8 cellular contexts compared by ENCODE assay signal in the genomic region with DNA sequence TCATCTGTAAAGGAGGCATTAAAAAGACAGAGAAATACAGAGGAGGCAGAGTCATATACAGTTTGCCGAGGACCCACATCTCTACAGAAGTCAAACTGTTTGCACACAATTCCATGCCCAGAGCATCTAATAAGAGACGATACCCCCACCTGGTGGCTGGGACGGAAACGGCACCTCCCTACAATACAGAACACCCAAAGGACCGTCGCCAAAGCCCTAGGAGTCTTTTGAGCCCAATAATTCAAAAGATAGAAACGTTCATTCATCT. TPM values are rescaled to one million over a fixed set of nuclear protein-coding genes. Genes with fewer than 3 reads are reported as not detected.
DNase-seq lines count a peak whose midpoint lies in the region; ATAC-seq and TF ChIP-seq lines count a peak whose summit lies in the region.

No MANE protein-coding gene starts in this region.

- H3K27me3 ChIP-seq in GM23248 (replicated peaks; ENCODE audit: insufficient read depth): no peaks in the 10 kb centered on the region
- H3K27me3 ChIP-seq in Karpas-422 (ENCODE audit: low read length): no peaks in the 10 kb centered on the region
- no peaks in the 10 kb centered on the region for H3K27me3 ChIP-seq in Panc1 (ENCODE audit: control insufficient read depth, insufficient read depth, low read length)

- peaks cover 29% of the 10 kb centered on the region for H3F3A ChIP-seq in GM23248 (ENCODE audit: insufficient read depth)

- peak overlapping the region; percentile 97 for H3K9ac ChIP-seq in GM23248
- peak overlapping the region; percentile 92 for H3K9ac ChIP-seq in Karpas-422 (ENCODE audit: low read length)

- H3K9me3 Mint-ChIP-seq in activated T-cell treated with anti-CD3 and anti-CD28 coated beads, Interleukin-2, amount 50 U/mL, for 72 hours: no peaks in the 10 kb centered on the region
- no peaks in the 10 kb centered on the region for H3K9me3 Mint-ChIP-seq in natural killer cell

- ATAC-seq in Panc1 (peak; percentile 46), natural killer cell (peak; percentile 37 to 67 (median 45))
- ATAC-seq in activated T-cell treated with anti-CD3 and anti-CD28 coated beads, Interleukin-2, amount 50 U/mL, for 72 hours (replicated peaks in 1 of 2): peak; percentile 48 to 50
- peak; percentile 51 for ATAC-seq in stimulated activated naive CD8-positive, alpha-beta T cell treated with anti-CD3 and anti-CD28 coated beads, Interleukin-15, Interleukin-2, amounts not matched to agents 100 U/mL and 50 U/mL, for 24 hours

- H3K4me2 ChIP-seq in GM23248 (ENCODE audit: unreplicated experiment) (peak overlapping the region; percentile 94), Karpas-422 (ENCODE audit: low read depth, low read length, poor library complexity, severe bottlenecking) (peak overlapping the region; percentile 98)

- H3K27ac Mint-ChIP-seq in activated T-cell treated with anti-CD3 and anti-CD28 coated beads, Interleukin-2, amount 50 U/mL, for 72 hours: peak overlapping the region; percentile 100
- peak overlapping the region; percentile 96 to 97 for H3K27ac Mint-ChIP-seq in natural killer cell

- H3K9me2 ChIP-seq in GM23248 (ENCODE audit: insufficient read depth) (no peaks in the 10 kb centered on the region), Karpas-422 (replicated peaks; ENCODE audit: insufficient read depth, low read length) (no peaks in the 10 kb centered on the region)

- CTCF ChIA-PET in Panc1 (lab: Charles Lee): interaction anchor here (0.6 to 6.8 kb wide), 28 partner anchors 8 to 803 kb away, joined by 3 to 280 read pairs (median 4); a partner anchor contains a TSS

- TF ChIP-seq CTCF in Panc1 (IDR thresholded peaks at IDR 0.05) (no peak), natural killer cell (IDR thresholded peaks at IDR 0.05) (peak; percentile 68)

- no peaks in the 10 kb centered on the region for H3K9me3 ChIP-seq in GM23248 (ENCODE audit: low read depth)
- no peaks in the 10 kb centered on the region for H3K9me3 ChIP-seq in Karpas-422 (ENCODE audit: low read length)
- H3K9me3 ChIP-seq in Panc1 (ENCODE audit: control insufficient read depth, insufficient read depth, low read depth, low read length): no peaks in the 10 kb centered on the region

- H3K27ac ChIP-seq in GM23248 (peak overlapping the region; percentile 96), Karpas-422 (ENCODE audit: low read length) (peak overlapping the region; percentile 84), Panc1 (ENCODE audit: low read length) (peak overlapping the region; percentile 92)

- H3K4me3 ChIP-seq in GM23248: peak overlapping the region; percentile 87
- peak overlapping the region; percentile 51; the same call in 1 of the 2 replicates for H3K4me3 ChIP-seq in Karpas-422 (ENCODE audit: low read length)
- peak overlapping the region; percentile 42 to 55 for H3K4me3 ChIP-seq in Panc1 (ENCODE audit: low read depth in 2 of 2, low read length in 2 of 2)

- BruUV-seq in Panc1 (replicated peaks; lab: Mats Ljungman, UMichigan): TSS peak; percentile 48

- WGBS in GM23248 (ENCODE audit: low coverage in 1 of 2, low lambda C conversion rate in 2 of 2, missing lambda C conversion rate in 2 of 2), 2 experiments: 1 to 2% methylated on average over 7 of the region's 7 CpGs

- H2AFZ ChIP-seq in GM23248 (no peak overlapping the region), Karpas-422 (ENCODE audit: low read length) (no peak overlapping the region)

- H3K36me3 ChIP-seq in GM23248 (ENCODE audit: low read depth) (peaks cover 11% of the 10 kb centered on the region; the same call in 1 of the 2 replicates), Karpas-422 (ENCODE audit: insufficient read depth, low read length) (no peaks in the 10 kb centered on the region), Panc1 (ENCODE audit: control insufficient read depth, insufficient read depth, low read length) (peaks cover 23% of the 10 kb centered on the region)

- peaks cover 20 to 31% of the 10 kb centered on the region in 2 donors for H3K36me3 Mint-ChIP-seq in activated T-cell treated with anti-CD3 and anti-CD28 coated beads, Interleukin-2, amount 50 U/mL, for 72 hours (ENCODE audit: insufficient read depth in 2 of 2)
- peaks cover 7% of the 10 kb centered on the region for H3K36me3 Mint-ChIP-seq in natural killer cell

- no peaks in the 10 kb centered on the region for H4K20me1 ChIP-seq in GM23248 (ENCODE audit: insufficient read depth)
- peaks cover 18% of the 10 kb centered on the region for H4K20me1 ChIP-seq in Karpas-422 (ENCODE audit: insufficient read depth, low read depth, low read length)

- POLR2A ChIA-PET in Panc1 (lab: Charles Lee): interaction anchor here (0.5 to 2.3 kb wide), 19 partner anchors 8 to 381 kb away, joined by 3 to 41 read pairs (median 8); a partner anchor contains a TSS

- H3K27me3 Mint-ChIP-seq in activated T-cell treated with anti-CD3 and anti-CD28 coated beads, Interleukin-2, amount 50 U/mL, for 72 hours (ENCODE audit: low read depth): no peaks in the 10 kb centered on the region
- no peaks in the 10 kb centered on the region for H3K27me3 Mint-ChIP-seq in natural killer cell (ENCODE audit: low read depth in 2 of 2)

- intact Hi-C loops in Panc1 (cut with micrococcal nuclease; ENCODE audit: unreplicated experiment) (loop anchor here (1.0 to 10.0 kb wide), 8 partner anchors 14 to 437 kb away; a partner anchor contains a TSS), natural killer cell (cut with micrococcal nuclease) (loop anchor here (1.0 to 5.0 kb wide), 7 partner anchors 10 to 287 kb away; a partner anchor contains a TSS)

- peaks cover 42% of the 10 kb centered on the region for H3K4me1 Mint-ChIP-seq in activated T-cell treated with anti-CD3 and anti-CD28 coated beads, Interleukin-2, amount 50 U/mL, for 72 hours (ENCODE audit: low read depth)
- H3K4me1 Mint-ChIP-seq in natural killer cell: peaks cover 55 to 71% of the 10 kb centered on the region in 2 donors

- DNase-seq in DMS53 (lab: John Stamatoyannopoulos, UW) (peak; percentile 98), GM23248 (peak; percentile 96), Karpas-422 (peak; percentile 96), Panc1 (ENCODE audit: low read depth, low spot score) (no peak), fibroblast of gingiva (ENCODE audit: low read depth) (peak; percentile 93), natural killer cell (peak; percentile 88)
- DNase-seq in activated T-cell treated with anti-CD3 and anti-CD28 coated beads, Interleukin-2, amount 50 U/mL, for 72 hours: peak; percentile 91
- peak; percentile 91 for DNase-seq in stimulated activated naive CD8-positive, alpha-beta T cell treated with anti-CD3 and anti-CD28 coated beads, Interleukin-15, Interleukin-2, amounts not matched to agents 100 U/mL and 50 U/mL, for 24 hours

- H3K79me2 ChIP-seq in GM23248 (ENCODE audit: insufficient read depth) (peaks cover 57% of the 10 kb centered on the region), Karpas-422 (ENCODE audit: low read length) (peaks cover 32% of the 10 kb centered on the region)

- H3K4me3 Mint-ChIP-seq in activated T-cell treated with anti-CD3 and anti-CD28 coated beads, Interleukin-2, amount 50 U/mL, for 72 hours: peak overlapping the region; percentile 88 to 100
- peak overlapping the region; percentile 97 for H3K4me3 Mint-ChIP-seq in natural killer cell

- in situ Hi-C loops in GM23248 (cut with MboI): no loop called here
- in situ Hi-C loops in Panc1 (cut with HindIII; ENCODE audit: low pct_unique_long_range_greater_than_20kb, low sequenced_read_pairs): no loop called here

- peaks cover 16% of the 10 kb centered on the region for H3K4me1 ChIP-seq in GM23248 (ENCODE audit: insufficient read depth)
- H3K4me1 ChIP-seq in Karpas-422 (ENCODE audit: low read length): peaks cover 51% of the 10 kb centered on the region
- H3K4me1 ChIP-seq in Panc1 (ENCODE audit: control insufficient read depth, insufficient read depth, low read length): peaks cover 58% of the 10 kb centered on the region

RNA-seq across cellular contexts. Expression of a gene that starts 0.7 kb away (rescaled TPM):
- total RNA-seq in GM23248 (2014; rRNA removed; shearing (Covaris generic)): 12.0 and 17.5 TPM in 2 replicates
- 12.2 and 13.5 TPM in 2 replicates for polyA plus RNA-seq in GM23248 (2016; fragmentation: Nextera tagmentation; extraction: Ambion mirVana)
- total RNA-seq in Karpas-422 (2014; rRNA removed; shearing (Covaris generic); ENCODE audit: low replicate concordance): 19.0 and 22.2 TPM in 2 replicates
- total RNA-seq in Panc1 (2021; ENCODE audit: unreplicated experiment) (1,988 TPM), natural killer cell (100 to 1,000 TPM in 1 of 3 donors, 10 to 100 TPM in 2; 70.2 to 129 (median 80.7) TPM)
- polyA plus RNA-seq in Panc1 (2012; ENCODE audit: insufficient read length): 2,032 TPM
- 10 to 100 TPM; 86.5 to 92.1 TPM for total RNA-seq in activated T-cell treated with anti-CD3 and anti-CD28 coated beads, Interleukin-2, amount 50 U/mL, for 72 hours

RNA-seq across cellular contexts. Expression of a gene that starts 5.1 kb away (rescaled TPM):
- 7.0 and 13.9 TPM in 2 replicates for total RNA-seq in GM23248 (2014; rRNA removed; shearing (Covaris generic))
- polyA plus RNA-seq in GM23248 (2016; fragmentation: Nextera tagmentation; extraction: Ambion mirVana): 86.2 and 86.6 TPM in 2 replicates
- total RNA-seq in Karpas-422 (2014; rRNA removed; shearing (Covaris generic); ENCODE audit: low replicate concordance): 10.3 and 16.3 TPM in 2 replicates
- total RNA-seq in Panc1 (2021; ENCODE audit: unreplicated experiment): 414 TPM
- polyA plus RNA-seq in Panc1 (2012; ENCODE audit: insufficient read length): 369 TPM
- 100 to 1,000 TPM in 1 of 2 donors, 10 to 100 TPM in 1; 81.4 to 108 TPM for total RNA-seq in activated T-cell treated with anti-CD3 and anti-CD28 coated beads, Interleukin-2, amount 50 U/mL, for 72 hours
- total RNA-seq in natural killer cell: 1,000 to 10,000 TPM; 1,232 to 2,074 (median 1,769) TPM

RNA-seq across cellular contexts. Expression of a gene that starts 20.6 kb away (rescaled TPM):
- total RNA-seq in GM23248 (2014; rRNA removed; shearing (Covaris generic)): 27.7 and 29.6 TPM in 2 replicates
- polyA plus RNA-seq in GM23248 (2016; fragmentation: Nextera tagmentation; extraction: Ambion mirVana): 34.9 and 39.2 TPM in 2 replicates
- 18.1 and 18.6 TPM in 2 replicates for total RNA-seq in Karpas-422 (2014; rRNA removed; shearing (Covaris generic); ENCODE audit: low replicate concordance)
- 739 TPM for total RNA-seq in Panc1 (2021; ENCODE audit: unreplicated experiment)
- 764 TPM for polyA plus RNA-seq in Panc1 (2012; ENCODE audit: insufficient read length)
- 10 to 100 TPM; 26.4 to 34.3 TPM for total RNA-seq in activated T-cell treated with anti-CD3 and anti-CD28 coated beads, Interleukin-2, amount 50 U/mL, for 72 hours
- total RNA-seq in natural killer cell: 10 to 100 TPM; 37.5 to 49.1 (median 45.9) TPM

RNA-seq across cellular contexts. Expression of a gene that starts 20.9 kb away (rescaled TPM):
- 45.3 and 51.2 TPM in 2 replicates for total RNA-seq in GM23248 (2014; rRNA removed; shearing (Covaris generic))
- 44.2 and 44.5 TPM in 2 replicates for polyA plus RNA-seq in GM23248 (2016; fragmentation: Nextera tagmentation; extraction: Ambion mirVana)
- total RNA-seq in Karpas-422 (2014; rRNA removed; shearing (Covaris generic); ENCODE audit: low replicate concordance): 25.3 and 26.7 TPM in 2 replicates
- total RNA-seq in Panc1 (2021; ENCODE audit: unreplicated experiment) (901 TPM), natural killer cell (10 to 100 TPM; 54.3 to 80.9 (median 68.3) TPM)
- polyA plus RNA-seq in Panc1 (2012; ENCODE audit: insufficient read length): 1,335 TPM
- total RNA-seq in activated T-cell treated with anti-CD3 and anti-CD28 coated beads, Interleukin-2, amount 50 U/mL, for 72 hours: 10 to 100 TPM; 52.0 TPM

RNA-seq across cellular contexts. Expression of a gene that starts 24.0 kb away (rescaled TPM):
- total RNA-seq in GM23248 (2014; rRNA removed; shearing (Covaris generic)): 91.2 and 136 TPM in 2 replicates
- polyA plus RNA-seq in GM23248 (2016; fragmentation: Nextera tagmentation; extraction: Ambion mirVana): 542 and 556 TPM in 2 replicates
- total RNA-seq in Karpas-422 (2014; rRNA removed; shearing (Covaris generic); ENCODE audit: low replicate concordance): 378 and 758 TPM in 2 replicates
- total RNA-seq in Panc1 (2021; ENCODE audit: unreplicated experiment) (27,832 TPM), natural killer cell (1,000 to 10,000 TPM; 1,227 to 1,543 (median 1,399) TPM)
- polyA plus RNA-seq in Panc1 (2012; ENCODE audit: insufficient read length): 38,578 TPM
- total RNA-seq in activated T-cell treated with anti-CD3 and anti-CD28 coated beads, Interleukin-2, amount 50 U/mL, for 72 hours: 1,000 to 10,000 TPM; 3,177 to 3,644 TPM

Comparison
In these comparisons a context has a peak if more than half of its experiments do, and no peak if none do; other contexts are left out.
1. RNA of a gene that starts 0.7 kb away (total RNA-seq): 1,988 TPM in Panc1 (single experiment); 86.5 to 92.1 TPM in activated T-cell treated with anti-CD3 and anti-CD28 coated beads, Interleukin-2, amount 50 U/mL, for 72 hours, 70.2 to 129 TPM in natural killer cell, 19.0 to 22.2 TPM in Karpas-422 and 12.0 to 17.5 TPM in GM23248; every median in the first group is over 10 times any median in the second.
2. RNA of a gene that starts 20.6 kb away (total RNA-seq): 739 TPM in Panc1 (single experiment); 37.5 to 49.1 TPM in natural killer cell, 26.4 to 34.3 TPM in activated T-cell treated with anti-CD3 and anti-CD28 coated beads, Interleukin-2, amount 50 U/mL, for 72 hours, 27.7 to 29.6 TPM in GM23248 and 18.1 to 18.6 TPM in Karpas-422; every median in the first group is over 10 times any median in the second.
3. Peak in every context shown above with its lines, with median percentiles within 50 percentile points of each other: H3K27ac ChIP-seq, H3K4me3 ChIP-seq and ATAC-seq.